In the genomic region with DNA sequence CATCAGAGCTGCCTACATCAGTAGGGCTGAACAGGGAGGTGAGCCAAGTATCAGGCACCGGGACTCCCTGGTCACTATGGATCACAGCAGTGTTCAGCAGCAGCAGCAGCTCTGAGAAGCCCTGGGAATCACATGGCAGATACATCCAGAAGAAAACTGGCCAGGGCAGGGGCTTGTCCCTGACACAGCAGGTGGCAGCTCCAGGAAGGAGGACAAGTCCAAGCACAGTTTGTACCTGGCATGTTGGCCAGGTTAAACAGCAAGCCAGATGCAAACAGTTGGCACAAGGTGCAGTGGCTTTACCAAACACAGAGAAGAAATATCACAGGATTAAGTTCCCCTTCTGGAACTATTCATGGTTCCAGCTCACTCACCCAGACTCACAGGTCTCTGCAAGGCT, we compare ENCODE assay signal across 24 cellular contexts.
DNase-seq lines count a peak whose midpoint lies in the region; ATAC-seq, FAIRE-seq and TF ChIP-seq lines count a peak whose summit lies in the region.
"Had no signal": no experiment of that assay in that cellular context is flagged by ENCODE, and none has a peak within 500 bp of the region (broad histone marks: within the 10 kb centered on the region; RNA-seq: fewer than 3 reads in every experiment).

No MANE protein-coding gene starts in this region.

- H3K9ac ChIP-seq in Karpas-422 (ENCODE audit: low read length): 0 out of 2 replicates have a peak overlapping the region, but pooled peaks have one; percentile 4
- H3K9ac ChIP-seq: parathyroid adenoma had no signal

- no peak overlapping the region for H3K4me3 ChIP-seq in AG04450 (ENCODE audit: low read depth, low read length)
- no peak overlapping the region for H3K4me3 ChIP-seq in Karpas-422 (ENCODE audit: low read length)
- no peak overlapping the region for H3K4me3 ChIP-seq in gastroesophageal sphincter
- H3K4me3 ChIP-seq in psoas muscle: no peak overlapping the region
- H3K4me3 ChIP-seq: uterus had no signal

- no peaks in the 10 kb centered on the region for H3K36me3 Mint-ChIP-seq in effector memory CD8-positive, alpha-beta T cell (ENCODE audit: insufficient read depth)
- H3K36me3 Mint-ChIP-seq: activated naive CD8-positive, alpha-beta T cell treated with anti-CD3 and anti-CD28 coated beads for 36 hours; CD8-positive, alpha-beta memory T cell; naive thymus-derived CD8-positive, alpha-beta T cell had no signal

- no peak for TF ChIP-seq POLR2A in gastroesophageal sphincter (IDR thresholded peaks at IDR 0.05)

- 43 to 60% methylated on average over 1 of the region's 1 CpG for WGBS in gastroesophageal sphincter (ENCODE audit: low coverage in 1 of 2), 2 donors
- WGBS in psoas muscle, 3 donors: 9 to 33% (median 22%) methylated on average over 1 of the region's 1 CpG

- no peak for DNase-seq in AG04450 (ENCODE audit: low read depth, low spot score)
- DNase-seq in Karpas-422: no peak
- peak; percentile 44 to 88 for DNase-seq in psoas muscle
- no peak for DNase-seq in LoVo (ENCODE audit: low spot score)
- DNase-seq in RCC 7860 (ENCODE audit: low spot score): no peak
- DNase-seq in effector memory CD8-positive, alpha-beta T cell: no peak
- DNase-seq: activated CD4-positive, alpha-beta T cell treated with anti-CD3 and anti-CD28 coated beads, Interleukin-2, amount 10 ng/mL, durations not matched to agents 7 days and 5 days; activated naive CD8-positive, alpha-beta T cell treated with anti-CD3 and anti-CD28 coated beads for 36 hours; CD8-positive, alpha-beta memory T cell; DMS79 treated with DMSO at 0.1 percent for 48 hours; KG1; kidney; mesendoderm; naive thymus-derived CD8-positive, alpha-beta T cell; NCI-H187; NCI-H2227 treated with DMSO at 0.1 percent for 48 hours; stimulated activated CD8-positive, alpha-beta memory T cell treated with anti-CD3 and anti-CD28 coated beads, Interleukin-4, amount 100 ng/mL, for 48 hours; T-helper 17 cell; uterus had no signal

- no peak overlapping the region for H3K4me2 ChIP-seq in Karpas-422 (ENCODE audit: low read depth, low read length, poor library complexity, severe bottlenecking)

- no peaks in the 10 kb centered on the region for H4K20me1 ChIP-seq in Karpas-422 (ENCODE audit: insufficient read depth, low read depth, low read length)

- H3K4me1 ChIP-seq in Karpas-422 (ENCODE audit: low read length) (peaks cover 55% of the 10 kb centered on the region), gastroesophageal sphincter (peaks cover 0 to 69% (median 12%) of the 10 kb centered on the region in 3 donors), psoas muscle (peaks cover 49% of the 10 kb centered on the region)
- H3K4me1 ChIP-seq: parathyroid adenoma, uterus had no signal

- H3K27me3 ChIP-seq in AG04450 (ENCODE audit: control insufficient read depth, insufficient read depth, low read length): no peaks in the 10 kb centered on the region
- no peaks in the 10 kb centered on the region for H3K27me3 ChIP-seq in Karpas-422 (ENCODE audit: low read length)
- H3K27me3 ChIP-seq in gastroesophageal sphincter: no peaks in the 10 kb centered on the region
- no peaks in the 10 kb centered on the region for H3K27me3 ChIP-seq in psoas muscle (ENCODE audit: insufficient read depth in 3 of 3, low read length in 2 of 3)
- H3K27me3 ChIP-seq: uterus had no signal

- no peak overlapping the region for H3K27ac Mint-ChIP-seq in effector memory CD8-positive, alpha-beta T cell
- H3K27ac Mint-ChIP-seq: activated CD4-positive, alpha-beta T cell treated with anti-CD3 and anti-CD28 coated beads, Interleukin-2, amount 10 ng/mL, durations not matched to agents 7 days and 5 days; activated naive CD8-positive, alpha-beta T cell treated with anti-CD3 and anti-CD28 coated beads for 36 hours; activated T-helper 2 cell treated with anti-CD3 and anti-CD28 coated beads, Interferon-gamma antibody, Interleukin-2, Interleukin-4, amounts not matched to agents 10 μg/mL and 5 μg/mL and 100 μg/mL, durations not matched to agents 14 hours and 24 hours and 36 hours; T-helper 17 cell had no signal

- POLR2A ChIA-PET in AG04450 (lab: Yijun Ruan, JAX): no interaction called here

- FAIRE-seq in RCC 7860 (lab: Jason Lieb, UNC): no peak
- FAIRE-seq: kidney had no signal

- no peaks in the 10 kb centered on the region for H3K9me3 Mint-ChIP-seq in effector memory CD8-positive, alpha-beta T cell
- H3K9me3 Mint-ChIP-seq: activated CD4-positive, alpha-beta T cell treated with anti-CD3 and anti-CD28 coated beads, Interleukin-2, amount 10 ng/mL, durations not matched to agents 7 days and 5 days; activated naive CD8-positive, alpha-beta T cell treated with anti-CD3 and anti-CD28 coated beads for 36 hours; activated T-helper 2 cell treated with anti-CD3 and anti-CD28 coated beads, Interferon-gamma antibody, Interleukin-2, Interleukin-4, amounts not matched to agents 10 μg/mL and 5 μg/mL and 100 μg/mL, durations not matched to agents 14 hours and 24 hours and 36 hours; naive thymus-derived CD8-positive, alpha-beta T cell had no signal

- H2AFZ ChIP-seq in Karpas-422 (ENCODE audit: low read length): no peak overlapping the region
- H2AFZ ChIP-seq: parathyroid adenoma had no signal

- intact Hi-C loops in psoas muscle (cut with DNase I): loop anchor here in 1 of 2 donors (10.0 kb wide), 1 partner anchor 323 kb away; no protein-coding TSS in a partner anchor

- H3K9me2 ChIP-seq in Karpas-422 (replicated peaks; ENCODE audit: insufficient read depth, low read length): no peaks in the 10 kb centered on the region

- CTCF ChIA-PET in AG04450 (lab: Charles Lee): no interaction called here

- H3K27ac ChIP-seq in AG04450 (ENCODE audit: low read depth, low read length): peak overlapping the region; percentile 12
- H3K27ac ChIP-seq in Karpas-422 (ENCODE audit: low read length): no peak overlapping the region
- H3K27ac ChIP-seq in gastroesophageal sphincter: peak overlapping the region in 3 of 4 donors; percentile 57 to 64 (median 62)
- peak overlapping the region; percentile 63 for H3K27ac ChIP-seq in psoas muscle
- H3K27ac ChIP-seq: parathyroid adenoma, uterus had no signal

- peaks cover 35 to 71% of the 10 kb centered on the region in 2 donors for H3K27me3 Mint-ChIP-seq in effector memory CD8-positive, alpha-beta T cell
- H3K27me3 Mint-ChIP-seq: activated CD4-positive, alpha-beta T cell treated with anti-CD3 and anti-CD28 coated beads, Interleukin-2, amount 10 ng/mL, durations not matched to agents 7 days and 5 days had no signal

- no peak for ATAC-seq in gastroesophageal sphincter
- ATAC-seq in psoas muscle: peak; percentile 75 to 86 (median 84)
- ATAC-seq in GM19463 (IDR thresholded peaks at IDR 0.05; ENCODE audit: unreplicated experiment): no peak
- ATAC-seq in effector memory CD8-positive, alpha-beta T cell (replicated peaks): no peak
- ATAC-seq: naive thymus-derived CD8-positive, alpha-beta T cell; sciatic nerve; T-helper 17 cell had no signal

- no peak for TF ChIP-seq EP300 in gastroesophageal sphincter (IDR thresholded peaks at IDR 0.05)

- H3K4me3 Mint-ChIP-seq in effector memory CD8-positive, alpha-beta T cell: no peak overlapping the region
- H3K4me3 Mint-ChIP-seq: activated CD4-positive, alpha-beta T cell treated with anti-CD3 and anti-CD28 coated beads, Interleukin-2, amount 10 ng/mL, durations not matched to agents 7 days and 5 days; activated naive CD8-positive, alpha-beta T cell treated with anti-CD3 and anti-CD28 coated beads for 36 hours; CD8-positive, alpha-beta memory T cell; naive thymus-derived CD8-positive, alpha-beta T cell; T-helper 17 cell had no signal

- H3K36me3 ChIP-seq in Karpas-422 (ENCODE audit: insufficient read depth, low read length): no peaks in the 10 kb centered on the region
- H3K36me3 ChIP-seq in gastroesophageal sphincter: peaks cover 0 to 4% of the 10 kb centered on the region in 2 donors
- H3K36me3 ChIP-seq in psoas muscle (ENCODE audit: insufficient read depth in 1 of 2, low read depth in 1 of 2): no peaks in the 10 kb centered on the region
- H3K36me3 ChIP-seq: uterus had no signal

- H3K79me2 ChIP-seq in Karpas-422 (ENCODE audit: low read length): no peaks in the 10 kb centered on the region
- H3K79me2 ChIP-seq: parathyroid adenoma had no signal

- H3K9me3 ChIP-seq in AG04450 (ENCODE audit: control insufficient read depth, insufficient read depth, low read length) (no peaks in the 10 kb centered on the region; the same call in 1 of the 2 replicates), Karpas-422 (ENCODE audit: low read length) (no peaks in the 10 kb centered on the region), gastroesophageal sphincter (no peaks in the 10 kb centered on the region), psoas muscle (no peaks in the 10 kb centered on the region)
- H3K9me3 ChIP-seq: uterus had no signal

- no peak for TF ChIP-seq CTCF in AG04450 (IDR thresholded peaks at IDR 0.05; ENCODE audit: low read depth, low read length)
- no peak for TF ChIP-seq CTCF in gastroesophageal sphincter (IDR thresholded peaks at IDR 0.05)
- no peak for TF ChIP-seq CTCF in psoas muscle (IDR thresholded peaks at IDR 0.05)

- no peaks in the 10 kb centered on the region for H3K4me1 Mint-ChIP-seq in effector memory CD8-positive, alpha-beta T cell (ENCODE audit: low read depth in 2 of 2)
- H3K4me1 Mint-ChIP-seq: activated CD4-positive, alpha-beta T cell treated with anti-CD3 and anti-CD28 coated beads, Interleukin-2, amount 10 ng/mL, durations not matched to agents 7 days and 5 days; CD8-positive, alpha-beta memory T cell; naive thymus-derived CD8-positive, alpha-beta T cell; T-helper 17 cell had no signal

Comparison
In these comparisons a context has a peak if more than half of its experiments do, and no peak if none do; other contexts are left out.
1. DNase-seq: peak in psoas muscle (2 of 2); none in AG04450 (single experiment), Karpas-422 (single experiment), LoVo (single experiment), RCC 7860 (single experiment) and effector memory CD8-positive, alpha-beta T cell (0 of 3).
2. ATAC-seq: peak in psoas muscle (4 of 4); none in gastroesophageal sphincter (single experiment), GM19463 (single experiment) and effector memory CD8-positive, alpha-beta T cell (single experiment).